ENCODE assay signal across 11 cellular contexts in genomic region chr1:79711001-79711431, GRCh38.
DNase-seq lines count a peak whose midpoint lies in the region; ATAC-seq and TF ChIP-seq lines count a peak whose summit lies in the region.
"Had no signal": no experiment of that assay in that cellular context is flagged by ENCODE, and none has a peak within 500 bp of the region (broad histone marks: within the 10 kb centered on the region; RNA-seq: fewer than 3 reads in every experiment).

No MANE protein-coding gene starts in this region.

- no peaks in the 10 kb centered on the region for H3K9me3 ChIP-seq in thyroid gland

- ATAC-seq in GM18508 (IDR thresholded peaks at IDR 0.05; ENCODE audit: insufficient read depth, unreplicated experiment) (peak; percentile 84), GM21786 (IDR thresholded peaks at IDR 0.05; ENCODE audit: unreplicated experiment) (peak; percentile 88), HG03469 (IDR thresholded peaks at IDR 0.05; ENCODE audit: unreplicated experiment) (peak; percentile 81)
- ATAC-seq: sciatic nerve had no signal

- 60 to 83% methylated on average over 3 of the region's 3 CpGs for WGBS in thyroid gland, 2 donors

- no peaks in the 10 kb centered on the region for H3K36me3 Mint-ChIP-seq in CD14-positive monocyte

- TF ChIP-seq CTCF in foreskin fibroblast (IDR thresholded peaks at IDR 0.05; ENCODE audit: low read depth, low read length) (no peak), thyroid gland (IDR thresholded peaks at IDR 0.05) (no peak), CD14-positive monocyte (IDR thresholded peaks at IDR 0.05) (no peak)

- no peaks in the 10 kb centered on the region for H3K4me1 Mint-ChIP-seq in CD14-positive monocyte

- no peaks in the 10 kb centered on the region for H3K36me3 ChIP-seq in thyroid gland

- H3K4me3 ChIP-seq in foreskin fibroblast (ENCODE audit: low read depth in 1 of 2, low read length in 2 of 2) (no peak overlapping the region), thyroid gland (replicated peaks in 1 of 3) (no peak overlapping the region)
- H3K4me3 ChIP-seq: SK-N-MC had no signal

- DNase-seq in foreskin fibroblast (peak; percentile 71 to 76), thyroid gland (no peak), NCI-H128 (lab: John Stamatoyannopoulos, UW; ENCODE audit: unreplicated experiment) (no peak), NCI-H1694 treated with DMSO at 0.1 percent for 48 hours (lab: John Stamatoyannopoulos, UW) (no peak), CD14-positive monocyte (ENCODE audit: low spot score) (no peak)
- DNase-seq: activated gamma-delta T cell treated with Interleukin-2 at 50 U/mL for 16 hours had no signal

- no peak overlapping the region for H3K4me3 Mint-ChIP-seq in CD14-positive monocyte

- no peaks in the 10 kb centered on the region for H3K27me3 ChIP-seq in thyroid gland

- no peak overlapping the region for H3K27ac ChIP-seq in thyroid gland
- H3K27ac ChIP-seq: SK-N-MC had no signal

- H3K27me3 Mint-ChIP-seq in CD14-positive monocyte (ENCODE audit: low read depth in 3 of 3) = no peaks in the 10 kb centered on the region

- no peaks in the 10 kb centered on the region for H3K4me1 ChIP-seq in thyroid gland

- H3K27ac Mint-ChIP-seq in CD14-positive monocyte = no peak overlapping the region

- intact Hi-C loops in thyroid gland (cut with DNase I) = no loop called here
- intact Hi-C loops in CD14-positive monocyte (cut with micrococcal nuclease) = no loop called here

- H3K9me3 Mint-ChIP-seq in CD14-positive monocyte = peaks cover 2 to 5% (median 4%) of the 10 kb centered on the region in 7 donors

- no peak for TF ChIP-seq POLR2A in thyroid gland (IDR thresholded peaks at IDR 0.05)

Comparison
In these comparisons a context has a peak if more than half of its experiments do, and no peak if none do; other contexts are left out.
1. DNase-seq: peak in foreskin fibroblast (2 of 2); none in thyroid gland (0 of 2), NCI-H128 (single experiment), NCI-H1694 treated with DMSO at 0.1 percent for 48 hours (single experiment) and CD14-positive monocyte (single experiment).
2. Peak in every context shown above with its lines, with median percentiles within 50 percentile points of each other: ATAC-seq.